In genomic region chr2:143452817-143453462, GRCh38 we compare ENCODE assay signal across 10 cellular contexts.
DNase-seq lines count a peak whose midpoint lies in the region; ATAC-seq, FAIRE-seq and TF ChIP-seq lines count a peak whose summit lies in the region.
"Had no signal": no experiment of that assay in that cellular context is flagged by ENCODE, and none has a peak within 500 bp of the region (broad histone marks: within the 10 kb centered on the region; RNA-seq: fewer than 3 reads in every experiment).

No MANE protein-coding gene starts in this region.

- H3K27me3 ChIP-seq in small intestine (ENCODE audit: control insufficient read depth in 2 of 2, insufficient read depth in 2 of 2, low read length in 2 of 2) (no peaks in the 10 kb centered on the region), ascending aorta (no peaks in the 10 kb centered on the region)

- no peaks in the 10 kb centered on the region for H3K36me3 ChIP-seq in small intestine (ENCODE audit: control insufficient read depth in 2 of 2, insufficient read depth in 2 of 2, low read length in 2 of 2)
- no peaks in the 10 kb centered on the region for H3K36me3 ChIP-seq in ascending aorta

- TF ChIP-seq CTCF in ascending aorta (IDR thresholded peaks at IDR 0.05): no peak

- intact Hi-C loops in ascending aorta (cut with DNase I): no loop called here

- H3K27ac ChIP-seq in small intestine (ENCODE audit: low read depth in 1 of 2, low read length in 1 of 2) (no peak overlapping the region), ascending aorta (no peak overlapping the region)
- H3K27ac ChIP-seq: HL-60, VCaP had no signal

- 70 to 72% (median 71%) methylated on average over 3 of the region's 3 CpGs for WGBS in small intestine, 3 donors

- FAIRE-seq in small intestine (lab: Jason Lieb, UNC): no peak

- H3K4me3 ChIP-seq in small intestine (ENCODE audit: low read depth in 1 of 2, low read length in 2 of 2): no peak overlapping the region
- H3K4me3 ChIP-seq in ascending aorta: no peak overlapping the region

- H3K9me3 ChIP-seq in small intestine (ENCODE audit: control insufficient read depth, low read depth) (no peaks in the 10 kb centered on the region), ascending aorta (no peaks in the 10 kb centered on the region)

- H3K4me1 ChIP-seq in small intestine (ENCODE audit: control insufficient read depth in 2 of 2, insufficient read depth in 1 of 2, low read depth in 1 of 2, low read length in 1 of 2): peaks cover 0 to 4% of the 10 kb centered on the region in 2 donors
- H3K4me1 ChIP-seq in ascending aorta: no peaks in the 10 kb centered on the region

- DNase-seq in activated CD4-positive, alpha-beta T cell treated with anti-CD3 and anti-CD28 coated beads for 4 hours: peak; percentile 5 to 22
- peak; percentile 42 for DNase-seq in small intestine
- DNase-seq in NCI-H82 (lab: John Stamatoyannopoulos, UW): no peak
- no peak for DNase-seq in NCI-H2029 treated with DMSO at 0.1 percent for 48 hours (lab: John Stamatoyannopoulos, UW)
- DNase-seq in ascending aorta (ENCODE audit: low spot score in 2 of 2): no peak
- DNase-seq: NCI-H1417 had no signal

- ATAC-seq in GM19397 (IDR thresholded peaks at IDR 0.05; ENCODE audit: unreplicated experiment) (peak; percentile 78), HG02943 (IDR thresholded peaks at IDR 0.05; ENCODE audit: low read depth, unreplicated experiment) (peak; percentile 75)

Comparison
In these comparisons a context has a peak if more than half of its experiments do, and no peak if none do; other contexts are left out.
1. DNase-seq: peak in activated CD4-positive, alpha-beta T cell treated with anti-CD3 and anti-CD28 coated beads for 4 hours (2 of 2) and small intestine (single experiment); none in NCI-H82 (single experiment), NCI-H2029 treated with DMSO at 0.1 percent for 48 hours (single experiment) and ascending aorta (0 of 2).